ENCODE assay signal across 14 cellular contexts in the genomic region with DNA sequence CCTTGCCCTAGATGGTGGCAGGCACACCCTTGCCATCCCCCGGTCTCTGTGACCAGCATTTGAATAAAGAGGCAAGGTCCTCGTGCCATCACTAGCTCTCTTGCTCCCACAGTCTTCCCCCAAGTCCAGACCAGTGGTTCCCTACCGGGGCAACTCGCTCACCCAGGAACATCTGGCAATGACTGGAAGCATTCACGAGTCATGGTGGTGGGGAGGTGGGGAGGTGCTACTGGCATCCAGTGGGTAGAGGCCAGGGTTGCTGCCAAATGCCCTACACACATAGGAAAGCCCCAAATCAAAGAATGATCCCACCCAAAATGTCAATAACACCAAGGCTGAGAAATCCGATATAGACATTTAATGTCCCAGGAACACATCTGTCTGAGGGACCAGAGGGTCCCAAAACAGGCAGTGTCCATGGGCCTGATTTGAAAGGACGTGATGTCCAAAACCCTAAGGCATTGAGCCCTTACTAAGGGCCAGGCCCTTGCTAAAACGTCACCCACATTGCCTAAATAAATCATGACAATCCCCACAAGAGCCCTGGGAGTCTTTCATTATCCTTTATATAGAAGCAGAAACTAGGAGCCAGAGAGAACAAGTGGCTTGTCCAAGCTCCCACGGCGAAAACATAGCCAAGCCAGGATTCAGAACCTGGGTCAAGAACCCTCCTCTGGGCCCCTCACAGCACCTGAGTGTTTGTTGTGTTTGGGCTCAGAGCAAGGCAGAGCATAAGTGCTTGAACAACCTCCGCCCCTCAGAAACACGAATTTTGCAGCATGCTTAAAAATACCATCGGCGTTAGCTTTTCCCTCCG.
"Had no signal": no experiment of that assay in that cellular context is flagged by ENCODE, and none has a peak within 500 bp of the region (broad histone marks: within the 10 kb centered on the region; RNA-seq: fewer than 3 reads in every experiment).

No MANE protein-coding gene starts in this region.

- DNase-seq: activated CD4-positive, alpha-beta memory T cell treated with anti-CD3 and anti-CD28 coated beads for 36 hours; activated CD8-positive, alpha-beta memory T cell treated with anti-CD3 and anti-CD28 coated beads, Interleukin-2, amount 10 ng/mL, durations not matched to agents 7 days and 5 days; activated effector memory CD4-positive, alpha-beta T cell treated with Interleukin-2 at 50 U/mL for 16 hours; activated T-cell treated with anti-CD3 and anti-CD28 coated beads, Interleukin-2, amount 50 U/mL, for 24 hours; adrenal gland; caudate nucleus; lower lobe of right lung; pancreas; stimulated activated CD4-positive, alpha-beta T cell treated with anti-CD3 and anti-CD28 coated beads, Interleukin-4, amount 100 ng/mL, for 24 hours; stimulated activated naive CD4-positive, alpha-beta T cell; WERI-Rb-1 had no signal

- H3K4me1 ChIP-seq: adrenal gland, lower lobe of right lung, pancreas had no signal

- H3K27ac Mint-ChIP-seq: activated CD4-positive, alpha-beta memory T cell treated with anti-CD3 and anti-CD28 coated beads for 36 hours; activated CD8-positive, alpha-beta memory T cell treated with anti-CD3 and anti-CD28 coated beads, Interleukin-2, amount 10 ng/mL, durations not matched to agents 7 days and 5 days; activated naive CD4-positive, alpha-beta T cell treated with anti-CD3 and anti-CD28 coated beads, Interleukin-2, amount 50 U/mL, for 24 hours; activated T-cell treated with anti-CD3 and anti-CD28 coated beads, Interleukin-2, amount 50 U/mL, for 24 hours; neural progenitor cell had no signal

- H3K9me3 Mint-ChIP-seq: activated CD4-positive, alpha-beta memory T cell treated with anti-CD3 and anti-CD28 coated beads for 36 hours; activated naive CD4-positive, alpha-beta T cell treated with anti-CD3 and anti-CD28 coated beads, Interleukin-2, amount 50 U/mL, for 24 hours; activated T-cell treated with anti-CD3 and anti-CD28 coated beads, Interleukin-2, amount 50 U/mL, for 24 hours; neural progenitor cell had no signal

- H3K27ac ChIP-seq: adrenal gland, lower lobe of right lung, neural progenitor cell, pancreas, skin epidermis, WERI-Rb-1 had no signal

- H3K36me3 ChIP-seq: adrenal gland, lower lobe of right lung, neural progenitor cell, pancreas, WERI-Rb-1 had no signal

- H3K27me3 Mint-ChIP-seq: activated CD8-positive, alpha-beta memory T cell treated with anti-CD3 and anti-CD28 coated beads, Interleukin-2, amount 10 ng/mL, durations not matched to agents 7 days and 5 days; activated naive CD4-positive, alpha-beta T cell treated with anti-CD3 and anti-CD28 coated beads, Interleukin-2, amount 50 U/mL, for 24 hours had no signal

- H3K4me3 Mint-ChIP-seq: activated CD4-positive, alpha-beta memory T cell treated with anti-CD3 and anti-CD28 coated beads for 36 hours; activated CD8-positive, alpha-beta memory T cell treated with anti-CD3 and anti-CD28 coated beads, Interleukin-2, amount 10 ng/mL, durations not matched to agents 7 days and 5 days; activated naive CD4-positive, alpha-beta T cell treated with anti-CD3 and anti-CD28 coated beads, Interleukin-2, amount 50 U/mL, for 24 hours; activated T-cell treated with anti-CD3 and anti-CD28 coated beads, Interleukin-2, amount 50 U/mL, for 24 hours; neural progenitor cell had no signal

- H3K4me1 Mint-ChIP-seq: activated CD8-positive, alpha-beta memory T cell treated with anti-CD3 and anti-CD28 coated beads, Interleukin-2, amount 10 ng/mL, durations not matched to agents 7 days and 5 days had no signal

- ATAC-seq: activated CD8-positive, alpha-beta memory T cell treated with anti-CD3 and anti-CD28 coated beads, Interleukin-2, amount 10 ng/mL, durations not matched to agents 7 days and 5 days; pancreas had no signal

- H3K27me3 ChIP-seq: adrenal gland, neural progenitor cell, pancreas had no signal

- H3K36me3 Mint-ChIP-seq: activated CD4-positive, alpha-beta memory T cell treated with anti-CD3 and anti-CD28 coated beads for 36 hours; activated CD8-positive, alpha-beta memory T cell treated with anti-CD3 and anti-CD28 coated beads, Interleukin-2, amount 10 ng/mL, durations not matched to agents 7 days and 5 days; activated naive CD4-positive, alpha-beta T cell treated with anti-CD3 and anti-CD28 coated beads, Interleukin-2, amount 50 U/mL, for 24 hours had no signal

- H3K9me3 ChIP-seq: adrenal gland, lower lobe of right lung, pancreas had no signal

- H3K4me3 ChIP-seq: adrenal gland, lower lobe of right lung, neural progenitor cell, pancreas, skin epidermis had no signal
